In genomic region chr1:160370561-160371345, GRCh38 we compare ENCODE assay signal across 1 cellular context.
TF ChIP-seq lines count a peak whose summit lies in the region.

No MANE protein-coding gene starts in this region.

TF ChIP-seq in GM23338, 12 proteins besides CTCF, POLR2A, EP300 and RAD21 (continued from another document):
- TF ChIP-seq ZNF462 (CRISPR knock-in tag; IDR thresholded peaks at IDR 0.05) = no peak
- no peak for TF ChIP-seq NANOG (IDR thresholded peaks at IDR 0.05; ENCODE audit: borderline replicate concordance)
